Comparison of ENCODE assay signal across 23 cellular contexts in the genomic region with DNA sequence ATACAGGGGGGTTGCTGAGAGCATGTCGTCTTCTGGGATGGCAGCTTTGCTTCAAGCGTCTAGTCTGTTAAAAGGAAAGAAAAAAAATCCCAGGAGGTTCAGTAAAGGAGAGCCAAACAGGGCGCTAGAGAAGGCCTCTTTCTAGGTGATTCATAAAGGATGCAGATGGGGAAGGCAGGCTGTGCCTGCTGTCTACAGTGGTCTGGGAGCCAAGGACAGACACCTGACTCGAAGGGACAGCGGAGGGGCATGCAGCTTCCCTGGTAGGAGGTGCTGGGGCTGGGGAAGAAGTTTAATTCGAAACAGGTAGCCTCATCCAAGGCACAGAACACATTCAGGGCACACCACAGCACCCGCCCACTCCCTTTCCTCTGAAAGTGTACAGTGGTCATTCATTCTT. TPM values are rescaled to one million over a fixed set of nuclear protein-coding genes. Genes with fewer than 3 reads are reported as not detected.
DNase-seq lines count a peak whose midpoint lies in the region; ATAC-seq and TF ChIP-seq lines count a peak whose summit lies in the region.
"Had no signal": no experiment of that assay in that cellular context is flagged by ENCODE, and none has a peak within 500 bp of the region (broad histone marks: within the 10 kb centered on the region; RNA-seq: fewer than 3 reads in every experiment).

No MANE protein-coding gene starts in this region.

- H3K36me3 Mint-ChIP-seq in activated CD8-positive, alpha-beta memory T cell treated with anti-CD3 and anti-CD28 coated beads, Interleukin-2, amount 10 ng/mL, durations not matched to agents 7 days and 5 days: peaks cover 24% of the 10 kb centered on the region
- H3K36me3 Mint-ChIP-seq in IgD-negative memory B cell: peaks cover 2% of the 10 kb centered on the region
- no peaks in the 10 kb centered on the region for H3K36me3 Mint-ChIP-seq in glutamatergic neuron (ENCODE audit: unreplicated experiment)

- CTCF ChIA-PET in activated CD8-positive, alpha-beta memory T cell treated with anti-CD3 and anti-CD28 coated beads, Interleukin-2, amount 10 ng/mL, durations not matched to agents 7 days and 5 days (lab: Charles Lee): no interaction called here

- DNase-seq in activated CD8-positive, alpha-beta memory T cell treated with anti-CD3 and anti-CD28 coated beads, Interleukin-2, amount 10 ng/mL, durations not matched to agents 7 days and 5 days: no peak
- no peak for DNase-seq in activated CD8-positive, alpha-beta memory T cell treated with anti-CD3 and anti-CD28 coated beads, Interleukin-2, amount 50 U/mL, for 48 hours
- DNase-seq in glutamatergic neuron (no peak), retina (peak; percentile 11)
- DNase-seq: BE2C; Calu3; CD8-positive, alpha-beta T cell; GF-D8; HFFc6; IMR-90; Kasumi-1; MG63; NCI-H1048; NCI-H1436; NCI-H1930; NCI-H226; NCI-H524; PC-3; RPMI8226; SHP77 treated with DMSO at 0.1 percent for 48 hours had no signal

- H3K4me1 Mint-ChIP-seq in activated CD8-positive, alpha-beta memory T cell treated with anti-CD3 and anti-CD28 coated beads, Interleukin-2, amount 10 ng/mL, durations not matched to agents 7 days and 5 days: peaks cover 27% of the 10 kb centered on the region
- H3K4me1 Mint-ChIP-seq in IgD-negative memory B cell (peaks cover 9 to 11% (median 10%) of the 10 kb centered on the region in 3 donors), glutamatergic neuron (ENCODE audit: low read depth, unreplicated experiment) (peaks cover 19% of the 10 kb centered on the region)

- no peak for ATAC-seq in activated CD8-positive, alpha-beta memory T cell treated with anti-CD3 and anti-CD28 coated beads, Interleukin-2, amount 10 ng/mL, durations not matched to agents 7 days and 5 days
- ATAC-seq in HG02642 (IDR thresholded peaks at IDR 0.05; ENCODE audit: poor library complexity, unreplicated experiment) (no peak), HG03469 (IDR thresholded peaks at IDR 0.05; ENCODE audit: unreplicated experiment) (no peak)
- ATAC-seq: CD8-positive, alpha-beta T cell; PC-3 had no signal

- H3K27ac Mint-ChIP-seq in activated CD8-positive, alpha-beta memory T cell treated with anti-CD3 and anti-CD28 coated beads, Interleukin-2, amount 10 ng/mL, durations not matched to agents 7 days and 5 days: peak overlapping the region; percentile 58
- peak overlapping the region in 2 of 3 donors; percentile 34 to 39 for H3K27ac Mint-ChIP-seq in IgD-negative memory B cell
- peak overlapping the region; percentile 52 for H3K27ac Mint-ChIP-seq in glutamatergic neuron (ENCODE audit: unreplicated experiment)
- H3K27ac Mint-ChIP-seq: CD8-positive, alpha-beta T cell; HFFc6 had no signal

- H3K9me3 Mint-ChIP-seq in activated CD8-positive, alpha-beta memory T cell treated with anti-CD3 and anti-CD28 coated beads, Interleukin-2, amount 10 ng/mL, durations not matched to agents 7 days and 5 days (ENCODE audit: low read depth): no peaks in the 10 kb centered on the region
- H3K9me3 Mint-ChIP-seq in IgD-negative memory B cell (no peaks in the 10 kb centered on the region), glutamatergic neuron (ENCODE audit: unreplicated experiment) (no peaks in the 10 kb centered on the region)
- H3K9me3 Mint-ChIP-seq: CD8-positive, alpha-beta T cell; HFFc6 had no signal

- H3K4me3 Mint-ChIP-seq in activated CD8-positive, alpha-beta memory T cell treated with anti-CD3 and anti-CD28 coated beads, Interleukin-2, amount 10 ng/mL, durations not matched to agents 7 days and 5 days: no peak overlapping the region
- H3K4me3 Mint-ChIP-seq in IgD-negative memory B cell (no peak overlapping the region), glutamatergic neuron (ENCODE audit: unreplicated experiment) (peak overlapping the region; percentile 57)
- H3K4me3 Mint-ChIP-seq: CD8-positive, alpha-beta T cell; HFFc6 had no signal

- H3K27me3 Mint-ChIP-seq in activated CD8-positive, alpha-beta memory T cell treated with anti-CD3 and anti-CD28 coated beads, Interleukin-2, amount 10 ng/mL, durations not matched to agents 7 days and 5 days: no peaks in the 10 kb centered on the region
- peaks cover 12% of the 10 kb centered on the region for H3K27me3 Mint-ChIP-seq in IgD-negative memory B cell
- no peaks in the 10 kb centered on the region for H3K27me3 Mint-ChIP-seq in glutamatergic neuron (ENCODE audit: unreplicated experiment)

- no peak for TF ChIP-seq CTCF in glutamatergic neuron (IDR thresholded peaks at IDR 0.05; ENCODE audit: partially characterized antibody, unreplicated experiment)

RNA-seq across cellular contexts. Expression of a gene that starts 19.9 kb away (rescaled TPM):
- total RNA-seq in activated CD8-positive, alpha-beta memory T cell treated with anti-CD3 and anti-CD28 coated beads, Interleukin-2, amount 10 ng/mL, durations not matched to agents 7 days and 5 days: 10 to 100 TPM; 43.9 to 58.0 TPM
- polyA plus RNA-seq in IgD-negative memory B cell: 10.2 TPM
- 59.0 TPM for total RNA-seq in glutamatergic neuron (ENCODE audit: unreplicated experiment)
